ENCODE assay signal across 9 cellular contexts in genomic region chr11:64146036-64146943, GRCh38. TPM values are rescaled to one million over a fixed set of nuclear protein-coding genes. Genes with fewer than 3 reads are reported as not detected.
A peak's percentile ranks its signal among the peaks of the same experiment; 100 is the strongest.
DNase-seq lines count a peak whose midpoint lies in the region; ATAC-seq and TF ChIP-seq lines count a peak whose summit lies in the region.
"Had no signal": no experiment of that assay in that cellular context is flagged by ENCODE, and none has a peak within 500 bp of the region (broad histone marks: within the 10 kb centered on the region; RNA-seq: fewer than 3 reads in every experiment).

No MANE protein-coding gene starts in this region.

- no peaks in the 10 kb centered on the region for H3K79me1 ChIP-seq in mesenchymal stem cell (replicated peaks; ENCODE audit: low read length, poor library complexity, severe bottlenecking)

- H3K9me3 Mint-ChIP-seq in stimulated activated naive CD8-positive, alpha-beta T cell treated with anti-CD3 and anti-CD28 coated beads, Interleukin-15, amount 100 ng/mL, for 72 hours = no peaks in the 10 kb centered on the region

- no peak overlapping the region for H3K9ac ChIP-seq in mesenchymal stem cell (ENCODE audit: low read length)

- H3K18ac ChIP-seq in mesenchymal stem cell (ENCODE audit: low read depth in 1 of 2, low read length in 2 of 2) = no peak overlapping the region

- peaks cover 17% of the 10 kb centered on the region for H3K4me1 Mint-ChIP-seq in stimulated activated naive CD8-positive, alpha-beta T cell treated with anti-CD3 and anti-CD28 coated beads, Interleukin-15, amount 100 ng/mL, for 72 hours

- ATAC-seq in stimulated activated naive CD8-positive, alpha-beta T cell treated with anti-CD3 and anti-CD28 coated beads, Interleukin-15, amount 100 ng/mL, for 72 hours = peak; percentile 77
- ATAC-seq in HG02759 (IDR thresholded peaks at IDR 0.05; ENCODE audit: unreplicated experiment) = no peak

- H3K14ac ChIP-seq in mesenchymal stem cell (ENCODE audit: low read length in 2 of 2) = peak overlapping the region in 1 of 2 experiments; percentile 82

- no peak overlapping the region for H3K4ac ChIP-seq in mesenchymal stem cell (ENCODE audit: low read depth in 1 of 2, low read length in 2 of 2)

- no peak overlapping the region for H3K4me3 Mint-ChIP-seq in stimulated activated naive CD8-positive, alpha-beta T cell treated with anti-CD3 and anti-CD28 coated beads, Interleukin-15, amount 100 ng/mL, for 72 hours

- no peak overlapping the region for H4K91ac ChIP-seq in mesenchymal stem cell (ENCODE audit: low read length)

- WGBS in mesenchymal stem cell = 75% methylated on average over 21 of the region's 22 CpGs

- H3K27me3 Mint-ChIP-seq in stimulated activated naive CD8-positive, alpha-beta T cell treated with anti-CD3 and anti-CD28 coated beads, Interleukin-15, amount 100 ng/mL, for 72 hours = no peaks in the 10 kb centered on the region

- no peak overlapping the region for H2BK120ac ChIP-seq in mesenchymal stem cell (ENCODE audit: low read depth, low read length)

- DNase-seq in NCI-H2196 (lab: John Stamatoyannopoulos, UW; ENCODE audit: unreplicated experiment) (peak; percentile 17), NCI-H2196 treated with DMSO at 0.1 percent for 48 hours (lab: John Stamatoyannopoulos, UW; ENCODE audit: unreplicated experiment) (no peak), NCI-H2227 (lab: John Stamatoyannopoulos, UW; ENCODE audit: unreplicated experiment) (peak; percentile 43), choroid plexus epithelial cell (ENCODE audit: low read depth) (peak; percentile 53), mesenchymal stem cell (peak; percentile 49)
- DNase-seq in activated CD4-positive, CD25-positive, alpha-beta regulatory T cell treated with anti-CD3 and anti-CD28 coated beads, Interleukin-2, amount 50 U/mL, for 72 hours = peak; percentile 62
- peak; percentile 62 to 66 for DNase-seq in stimulated activated naive CD8-positive, alpha-beta T cell treated with anti-CD3 and anti-CD28 coated beads, Interleukin-15, amount 100 ng/mL, for 72 hours

- H3K27ac Mint-ChIP-seq in stimulated activated naive CD8-positive, alpha-beta T cell treated with anti-CD3 and anti-CD28 coated beads, Interleukin-15, amount 100 ng/mL, for 72 hours = peak overlapping the region in 1 of 2 donors; percentile 42

- H2BK12ac ChIP-seq in mesenchymal stem cell (ENCODE audit: low read length in 2 of 2) = no peak overlapping the region

- peaks cover 0 to 18% of the 10 kb centered on the region in 2 experiments for H3K36me3 ChIP-seq in mesenchymal stem cell (ENCODE audit: control insufficient read depth in 1 of 2, insufficient read depth in 2 of 2, low read depth in 1 of 2, low read length in 2 of 2)

- no peaks in the 10 kb centered on the region for H3K9me3 ChIP-seq in mesenchymal stem cell (ENCODE audit: control insufficient read depth, low read length)

- H2AFZ ChIP-seq in mesenchymal stem cell (ENCODE audit: low read depth, low read length) = no peak overlapping the region

- H3K4me3 ChIP-seq in choroid plexus epithelial cell (ENCODE audit: low read depth, low read length) = no peak overlapping the region
- no peak overlapping the region for H3K4me3 ChIP-seq in mesenchymal stem cell (ENCODE audit: insufficient read depth in 1 of 2, low read depth in 1 of 2, low read length in 2 of 2)

- no peak overlapping the region for H2BK15ac ChIP-seq in mesenchymal stem cell (ENCODE audit: low read depth, poor library complexity, severe bottlenecking)

- TF ChIP-seq CTCF in choroid plexus epithelial cell (conservative IDR thresholded peaks at IDR 0.05; ENCODE audit: low read depth, low read length) = peak; percentile 82

- H2AK5ac ChIP-seq in mesenchymal stem cell (ENCODE audit: low read length, severe bottlenecking) = no peak overlapping the region

- H3K23ac ChIP-seq in mesenchymal stem cell (ENCODE audit: low read length in 2 of 2) = no peak overlapping the region

- peaks cover 0 to 13% of the 10 kb centered on the region in 2 experiments for H3K27me3 ChIP-seq in mesenchymal stem cell (ENCODE audit: control insufficient read depth in 1 of 2, insufficient read depth in 1 of 2, low read length in 2 of 2)

- H3K4me2 ChIP-seq in mesenchymal stem cell (ENCODE audit: low read length, poor library complexity, severe bottlenecking) = no peak overlapping the region

- no peak overlapping the region for H4K8ac ChIP-seq in mesenchymal stem cell (ENCODE audit: low read length)

- H2BK5ac ChIP-seq in mesenchymal stem cell (ENCODE audit: low read depth, low read length, poor library complexity, severe bottlenecking) = no peak overlapping the region

- peaks cover 22% of the 10 kb centered on the region for H3K4me1 ChIP-seq in mesenchymal stem cell (ENCODE audit: control insufficient read depth, insufficient read depth, low read depth, low read length)

- H3K27ac ChIP-seq in mesenchymal stem cell (ENCODE audit: low read length, poor library complexity, severe bottlenecking) = no peak overlapping the region
- H3K27ac ChIP-seq: epithelial cell of prostate had no signal

RNA-seq across cellular contexts. Expression of gene MACROD1, which starts 19.6 kb away (rescaled TPM):
- 2.9 TPM for polyA plus RNA-seq in mesenchymal stem cell (2013, experiment 1 of 2)
- 3.0 TPM for polyA plus RNA-seq in mesenchymal stem cell (2013, experiment 2 of 2)

RNA-seq across cellular contexts. Expression of gene STIP1, which starts 39.7 kb away (rescaled TPM):
- polyA plus RNA-seq in mesenchymal stem cell (2013, experiment 1 of 2) = 111 TPM
- 110 TPM for polyA plus RNA-seq in mesenchymal stem cell (2013, experiment 2 of 2)
